ENCODE assay signal across 15 cellular contexts in the genomic region with DNA sequence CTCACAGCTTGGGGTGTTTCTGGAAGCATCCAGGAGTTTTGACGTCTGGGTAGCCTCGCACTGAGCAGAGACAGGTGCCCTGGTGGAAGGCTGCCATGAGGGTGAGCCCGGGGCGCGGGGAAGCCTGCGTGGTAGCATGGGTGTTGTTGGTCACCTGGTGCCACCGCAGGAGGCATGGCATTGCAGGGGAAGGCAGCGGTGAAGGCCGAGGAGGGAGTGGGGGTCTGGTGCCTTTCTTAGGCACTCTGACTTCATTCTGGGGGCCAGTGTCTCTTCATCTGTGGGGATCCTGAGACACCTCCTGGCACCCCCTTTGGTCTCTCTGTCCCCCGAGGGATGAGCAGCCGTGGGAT.
"Had no signal": no experiment of that assay in that cellular context is flagged by ENCODE, and none has a peak within 500 bp of the region (broad histone marks: within the 10 kb centered on the region; RNA-seq: fewer than 3 reads in every experiment).

No MANE protein-coding gene starts in this region.

- H3K4me1 ChIP-seq: ascending aorta, gastrocnemius medialis had no signal

- H3K9me3 Mint-ChIP-seq: activated naive CD8-positive, alpha-beta T cell treated with anti-CD3 and anti-CD28 coated beads, Interleukin-2, amount 10 ng/mL, durations not matched to agents 7 days and 5 days; activated T-cell treated with anti-CD3 and anti-CD28 coated beads, Interleukin-2, amount 50 U/mL, for 72 hours; naive thymus-derived CD8-positive, alpha-beta T cell; stimulated activated naive B cell treated with anti-CD40 and anti-IgM and Interleukin-4, amounts not matched to agents 10 μg/mL and 1 μg/mL and 100 μg/mL, for 72 hours; T-helper 2 cell treated with Interferon-gamma antibody and Interleukin-4, amounts not matched to agents 5 μg/mL and 100 μg/mL, for 36 hours had no signal

- H3K36me3 Mint-ChIP-seq: activated naive CD8-positive, alpha-beta T cell treated with anti-CD3 and anti-CD28 coated beads, Interleukin-2, amount 10 ng/mL, durations not matched to agents 7 days and 5 days had no signal

- H3K27me3 ChIP-seq: ascending aorta, gastrocnemius medialis had no signal

- H3K27ac Mint-ChIP-seq: activated naive CD8-positive, alpha-beta T cell treated with anti-CD3 and anti-CD28 coated beads, Interleukin-2, amount 10 ng/mL, durations not matched to agents 7 days and 5 days; activated T-cell treated with anti-CD3 and anti-CD28 coated beads, Interleukin-2, amount 50 U/mL, for 72 hours; T-helper 2 cell treated with Interferon-gamma antibody and Interleukin-4, amounts not matched to agents 5 μg/mL and 100 μg/mL, for 36 hours had no signal

- H3K27ac ChIP-seq: ascending aorta, coronary artery, gastrocnemius medialis had no signal

- H3K4me3 Mint-ChIP-seq: activated naive CD8-positive, alpha-beta T cell treated with anti-CD3 and anti-CD28 coated beads, Interleukin-2, amount 10 ng/mL, durations not matched to agents 7 days and 5 days; activated T-cell treated with anti-CD3 and anti-CD28 coated beads, Interleukin-2, amount 50 U/mL, for 72 hours; naive thymus-derived CD8-positive, alpha-beta T cell; stimulated activated naive B cell treated with anti-CD40 and anti-IgM and Interleukin-4, amounts not matched to agents 10 μg/mL and 1 μg/mL and 100 μg/mL, for 72 hours; T-helper 2 cell treated with Interferon-gamma antibody and Interleukin-4, amounts not matched to agents 5 μg/mL and 100 μg/mL, for 36 hours had no signal

- H3K4me3 ChIP-seq: ascending aorta, coronary artery, gastrocnemius medialis had no signal

- DNase-seq: activated CD4-positive, alpha-beta T cell treated with anti-CD3 and anti-CD28 coated beads for 1 hour; activated CD4-positive, alpha-beta T cell treated with anti-CD3 and anti-CD28 coated beads, Interleukin-2, amount 50 U/mL, for 48 hours; activated CD8-positive, alpha-beta memory T cell treated with anti-CD3 and anti-CD28 coated beads, Interleukin-2, amount 50 U/mL, for 4 hours; activated naive CD8-positive, alpha-beta T cell treated with anti-CD3 and anti-CD28 coated beads, Interleukin-2, amount 10 ng/mL, durations not matched to agents 7 days and 5 days; activated T-cell treated with anti-CD3 and anti-CD28 coated beads, Interleukin-2, amount 50 U/mL, for 72 hours; effector CD4-positive, alpha-beta T cell; gastrocnemius medialis; mammary epithelial cell; stimulated activated CD4-positive, alpha-beta T cell treated with anti-CD3 and anti-CD28 coated beads, Interleukin-1b, Interleukin-23, amount 100 ng/mL, for 48 hours; stimulated activated naive B cell treated with anti-CD40 and anti-IgM and Interleukin-4, amounts not matched to agents 10 μg/mL and 1 μg/mL and 100 μg/mL, for 72 hours had no signal

- H3K9me3 ChIP-seq: ascending aorta, gastrocnemius medialis had no signal

- H3K27me3 Mint-ChIP-seq: activated naive CD8-positive, alpha-beta T cell treated with anti-CD3 and anti-CD28 coated beads, Interleukin-2, amount 10 ng/mL, durations not matched to agents 7 days and 5 days; naive thymus-derived CD8-positive, alpha-beta T cell; progenitor cell of endocrine pancreas; stimulated activated naive B cell treated with anti-CD40 and anti-IgM and Interleukin-4, amounts not matched to agents 10 μg/mL and 1 μg/mL and 100 μg/mL, for 72 hours had no signal

- H3K36me3 ChIP-seq: gastrocnemius medialis had no signal
